In the genomic region with DNA sequence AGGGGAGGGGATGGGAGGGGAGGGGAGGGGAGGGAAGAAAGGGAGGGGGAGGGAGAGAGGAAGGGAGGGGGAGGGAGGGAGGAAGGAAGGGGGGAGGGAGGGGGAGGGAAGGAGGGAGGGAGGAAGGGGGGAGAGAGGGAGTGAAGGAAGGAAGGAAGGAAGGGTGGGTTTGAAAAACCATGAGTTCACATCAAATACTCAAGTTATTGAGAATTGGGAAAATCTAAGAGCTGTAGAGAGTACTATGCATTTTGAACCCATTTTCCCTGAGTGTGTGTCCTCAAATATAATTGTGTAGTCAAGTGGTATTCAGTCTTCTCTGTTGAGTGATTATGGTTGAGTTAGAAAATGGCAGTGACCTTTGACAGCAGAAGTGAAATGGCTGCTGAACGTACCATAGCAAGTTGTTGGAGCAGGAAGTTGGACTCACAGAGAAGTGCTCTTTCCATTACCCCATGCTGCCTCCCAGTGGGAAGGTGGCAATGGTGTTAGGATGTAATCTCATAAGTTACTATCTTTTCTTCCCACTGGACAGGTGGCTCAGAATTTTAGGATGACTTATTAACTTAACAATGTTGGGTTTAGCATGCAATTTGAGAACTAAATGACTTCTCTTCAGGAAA, we compare ENCODE assay signal across 8 cellular contexts.
A peak's percentile ranks its signal among the peaks of the same experiment; 100 is the strongest.
DNase-seq lines count a peak whose midpoint lies in the region; ATAC-seq, FAIRE-seq and TF ChIP-seq lines count a peak whose summit lies in the region.

No MANE protein-coding gene starts in this region.

- H3K9ac ChIP-seq in astrocyte (ENCODE audit: low read length) = no peak overlapping the region

- no peaks in the 10 kb centered on the region for H3K79me2 ChIP-seq in astrocyte (ENCODE audit: insufficient read depth, low read length)

- H3K4me2 ChIP-seq in astrocyte (ENCODE audit: low read length) = no peak overlapping the region

- no peaks in the 10 kb centered on the region for H3K9me3 ChIP-seq in astrocyte (ENCODE audit: insufficient read depth, low read depth, low read length)
- H3K9me3 ChIP-seq in uterus = no peaks in the 10 kb centered on the region

- no peaks in the 10 kb centered on the region for H3K27me3 ChIP-seq in astrocyte (ENCODE audit: insufficient read depth, low read length)
- H3K27me3 ChIP-seq in uterus = no peaks in the 10 kb centered on the region

- H3K4me3 Mint-ChIP-seq in activated CD4-positive, alpha-beta T cell treated with anti-CD3 and anti-CD28 coated beads, Interleukin-2, amount 10 ng/mL, durations not matched to agents 24 days and 14 days = no peak overlapping the region
- H3K4me3 Mint-ChIP-seq in astrocyte (ENCODE audit: unreplicated experiment) = no peak overlapping the region

- H3K36me3 ChIP-seq in astrocyte (ENCODE audit: insufficient read depth, low read length) = no peaks in the 10 kb centered on the region
- no peaks in the 10 kb centered on the region for H3K36me3 ChIP-seq in uterus

- peaks cover 8% of the 10 kb centered on the region for H3K9me3 Mint-ChIP-seq in activated CD4-positive, alpha-beta T cell treated with anti-CD3 and anti-CD28 coated beads, Interleukin-2, amount 10 ng/mL, durations not matched to agents 24 days and 14 days
- H3K9me3 Mint-ChIP-seq in astrocyte (ENCODE audit: unreplicated experiment) = peaks cover 6% of the 10 kb centered on the region

- intact Hi-C loops in activated CD4-positive, alpha-beta T cell treated with anti-CD3 and anti-CD28 coated beads, Interleukin-2, amount 10 ng/mL, durations not matched to agents 24 days and 14 days (cut with micrococcal nuclease) = loop anchor here (10.0 kb wide), 2 partner anchors 320 to 530 kb away; no protein-coding TSS in a partner anchor
- intact Hi-C loops in left colon (cut with DNase I, micrococcal nuclease) (loop anchor here in 1 of 2 donors (5.0 kb wide), 1 partner anchor 218 kb away; no protein-coding TSS in a partner anchor), uterus (cut with DNase I; ENCODE audit: low total_unique reads) (no loop called here)

- H3K27ac ChIP-seq in astrocyte (ENCODE audit: low read depth, low read length) (no peak overlapping the region), uterus (no peak overlapping the region)

- ATAC-seq in HG02571 (IDR thresholded peaks at IDR 0.05; ENCODE audit: unreplicated experiment) = peak; percentile 51
- peak; percentile 99 for ATAC-seq in left colon
- no peak for ATAC-seq in GM19035 (IDR thresholded peaks at IDR 0.05; ENCODE audit: unreplicated experiment)

- H4K20me1 ChIP-seq in astrocyte (ENCODE audit: insufficient read depth, low read length) = no peaks in the 10 kb centered on the region

- TF ChIP-seq POLR2A in uterus (IDR thresholded peaks at IDR 0.05) = no peak

- H3K27ac Mint-ChIP-seq in activated CD4-positive, alpha-beta T cell treated with anti-CD3 and anti-CD28 coated beads, Interleukin-2, amount 10 ng/mL, durations not matched to agents 24 days and 14 days = peak overlapping the region; percentile 53
- no peak overlapping the region for H3K27ac Mint-ChIP-seq in astrocyte (ENCODE audit: unreplicated experiment)

- peaks cover 41% of the 10 kb centered on the region for H3K4me1 Mint-ChIP-seq in activated CD4-positive, alpha-beta T cell treated with anti-CD3 and anti-CD28 coated beads, Interleukin-2, amount 10 ng/mL, durations not matched to agents 24 days and 14 days
- peaks cover 12% of the 10 kb centered on the region for H3K4me1 Mint-ChIP-seq in astrocyte (ENCODE audit: low read depth, unreplicated experiment)

- H3K27me3 Mint-ChIP-seq in activated CD4-positive, alpha-beta T cell treated with anti-CD3 and anti-CD28 coated beads, Interleukin-2, amount 10 ng/mL, durations not matched to agents 24 days and 14 days = peaks cover 6% of the 10 kb centered on the region
- H3K27me3 Mint-ChIP-seq in astrocyte (ENCODE audit: low read depth, unreplicated experiment) = no peaks in the 10 kb centered on the region

- no peak overlapping the region for H2AFZ ChIP-seq in astrocyte (ENCODE audit: low read depth, low read length)

- H3K4me3 ChIP-seq in astrocyte (ENCODE audit: insufficient read depth, low read depth, low read length) (no peak overlapping the region), uterus (no peak overlapping the region)

- DNase-seq in activated CD4-positive, alpha-beta T cell treated with anti-CD3 and anti-CD28 coated beads, Interleukin-2, amount 10 ng/mL, durations not matched to agents 24 days and 14 days = peak; percentile 73
- no peak for DNase-seq in activated CD4-positive, alpha-beta T cell treated with anti-CD3 and anti-CD28 coated beads for 1 hour
- DNase-seq in NCI-H526 treated with DMSO at 0.1 percent for 48 hours (lab: John Stamatoyannopoulos, UW) = peak; percentile 16
- DNase-seq in astrocyte (ENCODE audit: low read depth) = peak; percentile 34
- DNase-seq in left colon = peak; percentile 60 to 66
- peak in 1 of 2 donors; percentile 30 for DNase-seq in uterus

- H3K4me1 ChIP-seq in astrocyte (ENCODE audit: insufficient read depth, low read length) (no peaks in the 10 kb centered on the region), uterus (no peaks in the 10 kb centered on the region)

- peak; percentile 34 for FAIRE-seq in astrocyte (lab: Jason Lieb, UNC)

- peaks cover 14% of the 10 kb centered on the region for H3K36me3 Mint-ChIP-seq in activated CD4-positive, alpha-beta T cell treated with anti-CD3 and anti-CD28 coated beads, Interleukin-2, amount 10 ng/mL, durations not matched to agents 24 days and 14 days (ENCODE audit: low read depth)
- peaks cover 2% of the 10 kb centered on the region for H3K36me3 Mint-ChIP-seq in astrocyte (ENCODE audit: low read depth, unreplicated experiment)

- TF ChIP-seq CTCF in astrocyte (IDR thresholded peaks at IDR 0.05; ENCODE audit: insufficient read depth, low read depth, low read length) (peak; percentile 18), uterus (IDR thresholded peaks at IDR 0.05) (peak; percentile 6 to 23 (median 20))
